In the genomic region with DNA sequence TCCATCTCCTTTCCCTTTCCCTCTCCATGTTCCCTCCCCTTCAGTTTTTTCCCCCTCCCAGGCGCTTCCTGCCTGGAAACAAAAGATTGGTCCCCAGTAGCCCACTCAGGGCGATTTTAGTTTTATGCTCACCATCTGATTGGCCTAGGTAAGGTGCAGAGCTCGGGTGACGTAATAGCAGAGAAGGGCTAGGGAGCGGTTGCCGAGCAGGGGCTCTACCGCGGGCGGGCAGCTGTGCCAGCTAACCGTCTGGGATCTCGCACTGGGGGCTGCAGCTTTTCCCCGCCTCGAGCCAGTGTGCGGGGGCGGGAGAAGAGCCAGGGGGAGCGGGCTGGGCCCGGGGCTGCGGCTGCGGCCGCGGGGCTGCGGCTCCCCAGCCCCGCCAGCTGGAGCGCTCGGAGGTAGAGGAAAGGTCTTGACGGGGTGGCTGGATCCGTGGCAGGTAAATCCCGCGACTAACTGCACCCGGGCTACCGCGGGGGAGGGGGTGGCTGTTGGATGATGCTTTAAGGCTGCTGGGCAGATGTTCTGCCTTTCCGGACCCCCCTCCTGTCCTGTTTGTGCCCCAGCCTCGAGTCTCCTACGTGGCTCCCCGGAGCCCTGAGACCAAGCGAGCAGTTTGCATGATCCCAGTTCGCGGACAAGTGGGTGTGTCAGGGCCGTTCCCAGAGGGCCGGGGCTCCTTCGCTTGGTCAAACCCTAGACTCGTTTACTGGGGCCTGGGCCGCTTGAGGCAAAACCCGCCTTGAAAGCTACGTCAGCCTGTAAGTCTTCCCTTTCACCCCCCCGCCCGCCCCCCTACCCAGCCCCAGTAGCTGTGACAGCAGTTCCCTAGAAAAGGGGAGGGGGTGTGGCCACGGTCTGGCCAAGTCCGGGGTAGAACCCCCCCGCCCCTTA, we compare ENCODE assay signal across 8 cellular contexts. TPM values are rescaled to one million over a fixed set of nuclear protein-coding genes. Genes with fewer than 3 reads are reported as not detected.
DNase-seq lines count a peak whose midpoint lies in the region; ATAC-seq lines count a peak whose summit lies in the region.

Gene PAK3 (plus strand): TSS at position 218 of the 897 bp plus-strand sequence. CDS start 26,913 bp downstream, outside the sequence.

- DNase-seq in DMS 273 treated with DMSO at 0.1 percent for 48 hours (lab: John Stamatoyannopoulos, UW) (peak; percentile 67), NCI-H748 (lab: John Stamatoyannopoulos, UW; ENCODE audit: unreplicated experiment) (peak; percentile 94), amniotic epithelial cell (ENCODE audit: low read depth) (peak; percentile 79), left ventricle myocardium superior (peak; percentile 33), posterior cingulate gyrus (peak in 9 of 10 donors; percentile 10 to 93 (median 50))

- ATAC-seq in HG02759 (IDR thresholded peaks at IDR 0.05; ENCODE audit: unreplicated experiment) (peak; percentile 56), left ventricle myocardium superior (peak; percentile 92), HG03469 (IDR thresholded peaks at IDR 0.05; ENCODE audit: unreplicated experiment) (no peak), HG02623 (IDR thresholded peaks at IDR 0.05; ENCODE audit: unreplicated experiment) (no peak)

- intact Hi-C loops in left ventricle myocardium superior (cut with micrococcal nuclease), result no loop called here
- intact Hi-C loops in posterior cingulate gyrus (cut with DNase I), result loop anchor here (5.0 kb wide), 1 partner anchor 244 kb away; no protein-coding TSS in a partner anchor

RNA-seq across cellular contexts. Expression of gene PAK3, which starts in this region (rescaled TPM):
- 0.64 TPM for total RNA-seq in left ventricle myocardium superior

Comparison
In these comparisons a context has a peak if more than half of its experiments do, and no peak if none do; other contexts are left out.
1. Peak in DNase-seq and ATAC-seq in left ventricle myocardium superior; RNA of the gene not detected or under 1 TPM.
2. DNase-seq: peak in every context shown above with its lines; median percentile 94 in NCI-H748; 79 in amniotic epithelial cell; 67 in DMS 273 treated with DMSO at 0.1 percent for 48 hours; 50 in posterior cingulate gyrus; 33 in left ventricle myocardium superior.